Comparison of ENCODE assay signal across 19 cellular contexts in genomic region chr6:147438758-147439528, GRCh38.
DNase-seq lines count a peak whose midpoint lies in the region; ATAC-seq lines count a peak whose summit lies in the region.
"Had no signal": no experiment of that assay in that cellular context is flagged by ENCODE, and none has a peak within 500 bp of the region (broad histone marks: within the 10 kb centered on the region; RNA-seq: fewer than 3 reads in every experiment).

No MANE protein-coding gene starts in this region.

- no peak overlapping the region for H3K27ac Mint-ChIP-seq in T-helper 17 cell
- H3K27ac Mint-ChIP-seq: activated naive CD4-positive, alpha-beta T cell treated with anti-CD3 and anti-CD28 coated beads, Interleukin-2, amount 50 U/mL, for 24 hours; brain; natural killer cell treated with Interleukin-12 subunit alpha and Interleukin-12 subunit beta and Interleukin-15 and Interleukin-18, amount 100 ng/mL, for 72 hours had no signal

- no peaks in the 10 kb centered on the region for H3K27me3 Mint-ChIP-seq in T-helper 17 cell

- H3K4me3 ChIP-seq in iPS-15b (ENCODE audit: low read depth, low read length) = peak overlapping the region; percentile 3
- H3K4me3 ChIP-seq: dorsolateral prefrontal cortex, lung had no signal

- no peaks in the 10 kb centered on the region for H3K36me3 Mint-ChIP-seq in T-helper 17 cell (ENCODE audit: low read depth)
- H3K36me3 Mint-ChIP-seq: activated naive CD4-positive, alpha-beta T cell treated with anti-CD3 and anti-CD28 coated beads, Interleukin-2, amount 50 U/mL, for 24 hours; brain; natural killer cell treated with Interleukin-12 subunit alpha and Interleukin-12 subunit beta and Interleukin-15 and Interleukin-18, amount 100 ng/mL, for 72 hours had no signal

- H3K27me3 ChIP-seq in iPS-15b (ENCODE audit: control insufficient read depth, insufficient read depth, low read length) = peaks cover 27% of the 10 kb centered on the region

- ATAC-seq in GM18858 (IDR thresholded peaks at IDR 0.05; ENCODE audit: unreplicated experiment) (peak; percentile 42), GM21723 (IDR thresholded peaks at IDR 0.05; ENCODE audit: unreplicated experiment) (peak; percentile 49), HG03457 (IDR thresholded peaks at IDR 0.05; ENCODE audit: unreplicated experiment) (peak; percentile 62), T-helper 17 cell (no peak)
- ATAC-seq: natural killer cell treated with Interleukin-12 subunit alpha and Interleukin-12 subunit beta and Interleukin-15 and Interleukin-18, amount 100 ng/mL, for 72 hours had no signal

- peaks cover 13% of the 10 kb centered on the region for H3K4me1 ChIP-seq in iPS-15b (ENCODE audit: control insufficient read depth, insufficient read depth, low read length)

- H3K36me3 ChIP-seq in iPS-15b (ENCODE audit: control insufficient read depth, insufficient read depth, low read length) = no peaks in the 10 kb centered on the region

- H3K9me3 ChIP-seq in iPS-15b (ENCODE audit: control insufficient read depth, insufficient read depth, low read length) (no peaks in the 10 kb centered on the region), T-helper 17 cell (ENCODE audit: control insufficient read depth, low read length, poor library complexity, severe bottlenecking) (no peaks in the 10 kb centered on the region)

- H3K4me3 Mint-ChIP-seq in T-helper 17 cell = no peak overlapping the region
- H3K4me3 Mint-ChIP-seq: activated naive CD4-positive, alpha-beta T cell treated with anti-CD3 and anti-CD28 coated beads, Interleukin-2, amount 50 U/mL, for 24 hours; brain; natural killer cell treated with Interleukin-12 subunit alpha and Interleukin-12 subunit beta and Interleukin-15 and Interleukin-18, amount 100 ng/mL, for 72 hours had no signal

- H3K9ac ChIP-seq in iPS-15b (ENCODE audit: low read depth, low read length) = no peak overlapping the region

- H3K4me1 Mint-ChIP-seq in T-helper 17 cell = no peaks in the 10 kb centered on the region
- H3K4me1 Mint-ChIP-seq: activated naive CD4-positive, alpha-beta T cell treated with anti-CD3 and anti-CD28 coated beads, Interleukin-2, amount 50 U/mL, for 24 hours had no signal

- DNase-seq in GF-D8 (lab: John Stamatoyannopoulos, UW) (no peak), T-helper 17 cell (no peak), RPMI8226 (no peak), inferior parietal cortex (ENCODE audit: extremely low spot score) (no peak)
- DNase-seq: activated CD4-positive, alpha-beta T cell treated with anti-CD3 and anti-CD28 coated beads for 1 hour; activated CD8-positive, alpha-beta memory T cell treated with anti-CD3 and anti-CD28 coated beads, Interleukin-2, amount 50 U/mL, for 48 hours; dorsolateral prefrontal cortex; hippocampal formation; NCI-H2029 treated with DMSO at 0.1 percent for 48 hours; substantia nigra; T-helper 1 cell had no signal
